17 cellular contexts compared by ENCODE assay signal in genomic region chr17:47687328-47687690, GRCh38. TPM values are rescaled to one million over a fixed set of nuclear protein-coding genes. Genes with fewer than 3 reads are reported as not detected.
DNase-seq lines count a peak whose midpoint lies in the region; ATAC-seq and TF ChIP-seq lines count a peak whose summit lies in the region.
"Had no signal": no experiment of that assay in that cellular context is flagged by ENCODE, and none has a peak within 500 bp of the region (broad histone marks: within the 10 kb centered on the region; RNA-seq: fewer than 3 reads in every experiment).

No MANE protein-coding gene starts in this region.

- no peak overlapping the region for H3K4me3 Mint-ChIP-seq in endodermal cell
- H3K4me3 Mint-ChIP-seq in naive thymus-derived CD8-positive, alpha-beta T cell, result no peak overlapping the region

- no peaks in the 10 kb centered on the region for H4K20me1 ChIP-seq in GM23248 (ENCODE audit: insufficient read depth)
- 0 out of 2 replicates have a peak, but pooled peaks cover 7% of the 10 kb centered on the region for H4K20me1 ChIP-seq in PC-3 (ENCODE audit: low read length)
- H4K20me1 ChIP-seq in osteoblast (ENCODE audit: insufficient read depth, low read length), result peaks cover 16% of the 10 kb centered on the region

- BruUV-seq in PC-3 (replicated peaks; lab: Mats Ljungman, UMichigan), result no TSS peak

- POLR2A ChIA-PET in PC-3 (lab: Charles Lee; ENCODE audit: unreplicated experiment), result interaction anchor here (0.6 kb wide), 1 partner anchor 8 kb away, joined by 5 read pairs; no protein-coding TSS in a partner anchor
- POLR2A ChIA-PET in naive thymus-derived CD8-positive, alpha-beta T cell (lab: Charles Lee), result interaction anchor here (1.0 kb wide), 1 partner anchor 45 kb away, joined by 3 read pairs; the partner anchor contains the start of gene TBX21

- H3K9me3 ChIP-seq in GM23248 (ENCODE audit: low read depth) (no peaks in the 10 kb centered on the region), PC-3 (ENCODE audit: low read length) (no peaks in the 10 kb centered on the region), endodermal cell (ENCODE audit: control insufficient read depth, low read length) (no peaks in the 10 kb centered on the region), osteoblast (ENCODE audit: low read depth, low read length) (no peaks in the 10 kb centered on the region)
- H3K9me3 ChIP-seq in effector memory CD4-positive, alpha-beta T cell (ENCODE audit: control insufficient read depth, low read length), result no peaks in the 10 kb centered on the region
- H3K9me3 ChIP-seq: BLaER1 treated with 17β-estradiol and CSF1 and Interleukin-3, amounts not matched to agents 10 nM and 100 nM; vagina had no signal

- peaks cover 15% of the 10 kb centered on the region for H3K4me1 Mint-ChIP-seq in endodermal cell
- peaks cover under 1 to 7% (median 5%) of the 10 kb centered on the region in 4 donors for H3K4me1 Mint-ChIP-seq in naive thymus-derived CD8-positive, alpha-beta T cell

- H3K27ac Mint-ChIP-seq in endodermal cell, result peak overlapping the region; percentile 42
- peak overlapping the region in 5 of 10 donors; percentile 13 to 70 (median 18) for H3K27ac Mint-ChIP-seq in naive thymus-derived CD8-positive, alpha-beta T cell

- H2AFZ ChIP-seq in GM23248, result no peak overlapping the region
- no peak overlapping the region for H2AFZ ChIP-seq in PC-3 (ENCODE audit: low read length)
- H2AFZ ChIP-seq in osteoblast (ENCODE audit: low read length), result no peak overlapping the region

- H3K4me2 ChIP-seq in GM23248 (ENCODE audit: unreplicated experiment), result no peak overlapping the region
- no peak overlapping the region for H3K4me2 ChIP-seq in PC-3 (ENCODE audit: low read length)
- H3K4me2 ChIP-seq in osteoblast (ENCODE audit: insufficient read depth, low read length), result no peak overlapping the region

- H3K27me3 ChIP-seq in GM23248 (replicated peaks; ENCODE audit: insufficient read depth) (no peaks in the 10 kb centered on the region), PC-3 (ENCODE audit: low read length) (no peaks in the 10 kb centered on the region), endodermal cell (ENCODE audit: control insufficient read depth, insufficient read depth, low read length, poor library complexity, severe bottlenecking) (no peaks in the 10 kb centered on the region), osteoblast (ENCODE audit: insufficient read depth, low read length) (no peaks in the 10 kb centered on the region)
- H3K27me3 ChIP-seq in effector memory CD4-positive, alpha-beta T cell (replicated peaks; ENCODE audit: control insufficient read depth, insufficient read depth, low read length, poor library complexity, severe bottlenecking), result no peaks in the 10 kb centered on the region
- H3K27me3 ChIP-seq: BLaER1 treated with 17β-estradiol and CSF1 and Interleukin-3, amounts not matched to agents 10 nM and 100 nM; brain microvascular endothelial cell; vagina had no signal

- H3K27me3 Mint-ChIP-seq in endodermal cell (ENCODE audit: insufficient read depth), result no peaks in the 10 kb centered on the region
- no peaks in the 10 kb centered on the region for H3K27me3 Mint-ChIP-seq in naive thymus-derived CD8-positive, alpha-beta T cell

- H3K27ac ChIP-seq in GM23248 (peak overlapping the region; percentile 91), PC-3 (ENCODE audit: low read length) (no peak overlapping the region), endodermal cell (ENCODE audit: low read depth, low read length) (no peak overlapping the region), osteoblast (ENCODE audit: low read depth, low read length) (peak overlapping the region; percentile 70)
- no peak overlapping the region for H3K27ac ChIP-seq in effector memory CD4-positive, alpha-beta T cell (ENCODE audit: insufficient read depth, low read length, poor library complexity, severe bottlenecking)
- H3K27ac ChIP-seq: vagina had no signal

- H3F3A ChIP-seq in GM23248 (ENCODE audit: insufficient read depth) (peaks cover 59% of the 10 kb centered on the region), PC-3 (ENCODE audit: low read length, unreplicated experiment) (peaks cover 6% of the 10 kb centered on the region)

- H3K9ac ChIP-seq in GM23248 (peak overlapping the region; percentile 67; the same call in 1 of the 2 replicates), PC-3 (ENCODE audit: low read length) (no peak overlapping the region), endodermal cell (ENCODE audit: extremely low read depth, low read length, poor library complexity, severe bottlenecking) (no peak overlapping the region)

- no peak overlapping the region for H3K4me3 ChIP-seq in GM23248
- H3K4me3 ChIP-seq in PC-3 (ENCODE audit: low read length), result no peak overlapping the region
- no peak overlapping the region for H3K4me3 ChIP-seq in endodermal cell (ENCODE audit: low read length)
- H3K4me3 ChIP-seq in osteoblast (ENCODE audit: insufficient read depth, low read length), result no peak overlapping the region
- no peak overlapping the region for H3K4me3 ChIP-seq in effector memory CD4-positive, alpha-beta T cell (ENCODE audit: insufficient read depth, low read depth, low read length, poor library complexity, severe bottlenecking)
- H3K4me3 ChIP-seq: BLaER1 treated with 17β-estradiol and CSF1 and Interleukin-3, amounts not matched to agents 10 nM and 100 nM; vagina had no signal

- H3K36me3 ChIP-seq in GM23248 (ENCODE audit: low read depth), result peaks cover 17% of the 10 kb centered on the region
- peaks cover 33% of the 10 kb centered on the region for H3K36me3 ChIP-seq in PC-3 (ENCODE audit: low read depth, low read length)
- H3K36me3 ChIP-seq in endodermal cell (ENCODE audit: control insufficient read depth, insufficient read depth, low read length), result peaks cover 40% of the 10 kb centered on the region
- H3K36me3 ChIP-seq in osteoblast (ENCODE audit: insufficient read depth, low read length), result peaks cover 32% of the 10 kb centered on the region
- H3K36me3 ChIP-seq in effector memory CD4-positive, alpha-beta T cell (ENCODE audit: control insufficient read depth, insufficient read depth, low read length), result peaks cover 22% of the 10 kb centered on the region

- DNase-seq in GM23248 (no peak), PC-3 (no peak), endodermal cell (no peak), osteoblast (ENCODE audit: insufficient read length, low spot score, missing footprints) (no peak)
- no peak for DNase-seq in effector memory CD4-positive, alpha-beta T cell
- DNase-seq in naive thymus-derived CD8-positive, alpha-beta T cell, result no peak
- DNase-seq: activated CD4-positive, alpha-beta T cell treated with anti-CD3 and anti-CD28 coated beads, Interleukin-2, amount 50 U/mL, for 1 hour; activated effector memory CD4-positive, alpha-beta T cell treated with Interleukin-2 at 50 U/mL for 16 hours; brain microvascular endothelial cell; GOT3; NCI-H187; NCI-H774; SHP77 treated with DMSO at 0.1 percent for 48 hours; stimulated activated naive CD4-positive, alpha-beta T cell had no signal

- intact Hi-C loops in PC-3 (cut with micrococcal nuclease), result no loop called here

- CTCF ChIA-PET in PC-3 (lab: Charles Lee), result interaction anchor here (0.7 kb wide), 1 partner anchor 202 kb away, joined by 3 read pairs; no protein-coding TSS in a partner anchor

- H3K9me2 ChIP-seq in GM23248 (ENCODE audit: insufficient read depth), result no peaks in the 10 kb centered on the region
- no peaks in the 10 kb centered on the region for H3K9me2 ChIP-seq in PC-3 (replicated peaks; ENCODE audit: low read length)

- peak; percentile 3; the same call in 1 of the 2 replicates for ATAC-seq in PC-3
- ATAC-seq in GM19395 (IDR thresholded peaks at IDR 0.05; ENCODE audit: unreplicated experiment), result no peak
- no peak for ATAC-seq in naive thymus-derived CD8-positive, alpha-beta T cell

- H3K4me1 ChIP-seq in GM23248 (ENCODE audit: insufficient read depth) (peaks cover 48% of the 10 kb centered on the region), PC-3 (ENCODE audit: insufficient read depth, low read length) (no peaks in the 10 kb centered on the region), endodermal cell (ENCODE audit: control insufficient read depth, insufficient read depth, low read length) (peaks cover 1% of the 10 kb centered on the region), osteoblast (ENCODE audit: insufficient read depth, low read length) (peaks cover 40% of the 10 kb centered on the region)
- H3K4me1 ChIP-seq in effector memory CD4-positive, alpha-beta T cell (ENCODE audit: control insufficient read depth, insufficient read depth, low read length, poor library complexity, severe bottlenecking), result no peaks in the 10 kb centered on the region

- TF ChIP-seq CTCF in PC-3 (conservative IDR thresholded peaks at IDR 0.05; ENCODE audit: low read depth, low read length), result no peak
- TF ChIP-seq CTCF in endodermal cell (conservative IDR thresholded peaks at IDR 0.05), result no peak
- no peak for TF ChIP-seq CTCF in osteoblast (IDR thresholded peaks at IDR 0.05; ENCODE audit: extremely low read depth, low read depth, low read length)

- H3K36me3 Mint-ChIP-seq in endodermal cell (ENCODE audit: low read depth), result peaks cover 26% of the 10 kb centered on the region
- peaks cover 0 to 41% (median 8%) of the 10 kb centered on the region in 3 donors for H3K36me3 Mint-ChIP-seq in naive thymus-derived CD8-positive, alpha-beta T cell

- no peaks in the 10 kb centered on the region for H3K9me3 Mint-ChIP-seq in endodermal cell
- H3K9me3 Mint-ChIP-seq in naive thymus-derived CD8-positive, alpha-beta T cell, result no peaks in the 10 kb centered on the region

- in situ Hi-C loops in GM23248 (cut with MboI), result no loop called here

- 0 out of 2 replicates have a peak, but pooled peaks cover 4% of the 10 kb centered on the region for H3K79me2 ChIP-seq in GM23248 (ENCODE audit: insufficient read depth)
- H3K79me2 ChIP-seq in PC-3 (ENCODE audit: low read length), result no peaks in the 10 kb centered on the region
- peaks cover under 1% of the 10 kb centered on the region for H3K79me2 ChIP-seq in osteoblast (ENCODE audit: insufficient read depth, low read length)

RNA-seq across cellular contexts. Expression of gene TBKBP1, which starts 6.7 kb away (rescaled TPM):
- 12.3 and 25.8 TPM in 2 replicates for total RNA-seq in GM23248 (2014; rRNA removed; shearing (Covaris generic))
- 1.1 and 1.2 TPM in 2 replicates for polyA plus RNA-seq in GM23248 (2016; fragmentation: Nextera tagmentation; extraction: Ambion mirVana)
- 9.0 and 12.8 TPM in 2 replicates for total RNA-seq in PC-3 (2014; rRNA removed)
- 10 to 100 TPM; 14.5 to 22.9 TPM for total RNA-seq in endodermal cell
- polyA plus RNA-seq in endodermal cell (2013, experiment 1 of 2), result 17.3 TPM
- polyA plus RNA-seq in endodermal cell (2013, experiment 2 of 2), result 16.7 TPM
- total RNA-seq in osteoblast, result 11.8 and 11.9 TPM in 2 replicates
- total RNA-seq in naive thymus-derived CD8-positive, alpha-beta T cell, result 1 to 10 TPM; 1.4 to 3.1 TPM
- polyA plus RNA-seq in naive thymus-derived CD8-positive, alpha-beta T cell, result under 1 TPM in 2 of 3 donors, not detected in 1; 0.07 to 0.59 TPM

RNA-seq across cellular contexts. Expression of gene KPNB1, which starts 37.6 kb away (rescaled TPM):
- total RNA-seq in GM23248 (2014; rRNA removed; shearing (Covaris generic)), result 421 and 423 TPM in 2 replicates
- 54.5 and 59.5 TPM in 2 replicates for polyA plus RNA-seq in GM23248 (2016; fragmentation: Nextera tagmentation; extraction: Ambion mirVana)
- total RNA-seq in PC-3 (2014; rRNA removed) (390 and 437 TPM in 2 replicates), endodermal cell (100 to 1,000 TPM; 452 to 500 TPM), osteoblast (331 and 351 TPM in 2 replicates)
- 347 TPM for polyA plus RNA-seq in endodermal cell (2013, experiment 1 of 2)
- 324 TPM for polyA plus RNA-seq in endodermal cell (2013, experiment 2 of 2)
- 100 to 1,000 TPM; 217 to 252 TPM for total RNA-seq in naive thymus-derived CD8-positive, alpha-beta T cell
- 10 to 100 TPM; 22.8 to 32.2 (median 25.7) TPM for polyA plus RNA-seq in naive thymus-derived CD8-positive, alpha-beta T cell

RNA-seq across cellular contexts. Expression of gene TBX21, which starts 45.7 kb away (rescaled TPM):
- not detected in 2 replicates for total RNA-seq in GM23248 (2014; rRNA removed; shearing (Covaris generic))
- polyA plus RNA-seq in GM23248 (2016; fragmentation: Nextera tagmentation; extraction: Ambion mirVana), result not detected in 2 replicates
- total RNA-seq in PC-3 (2014; rRNA removed), result not detected in 2 replicates
- not detected for total RNA-seq in endodermal cell
- not detected for polyA plus RNA-seq in endodermal cell (2013, experiment 1 of 2)
- polyA plus RNA-seq in endodermal cell (2013, experiment 2 of 2), result not detected
- total RNA-seq in osteoblast, result not detected in 2 replicates
- 1 to 10 TPM; 1.6 to 2.1 TPM for total RNA-seq in naive thymus-derived CD8-positive, alpha-beta T cell
- 10 to 100 TPM in 1 of 3 donors, 1 to 10 TPM in 1, under 1 TPM in 1; 0.42 to 27.4 (median 1.3) TPM for polyA plus RNA-seq in naive thymus-derived CD8-positive, alpha-beta T cell

Comparison
In these comparisons a context has a peak if more than half of its experiments do, and no peak if none do; other contexts are left out.
1. H3K27ac ChIP-seq: peak in GM23248 (single experiment) and osteoblast (single experiment); none in PC-3 (single experiment), endodermal cell (single experiment) and effector memory CD4-positive, alpha-beta T cell (single experiment).